In the genomic region with DNA sequence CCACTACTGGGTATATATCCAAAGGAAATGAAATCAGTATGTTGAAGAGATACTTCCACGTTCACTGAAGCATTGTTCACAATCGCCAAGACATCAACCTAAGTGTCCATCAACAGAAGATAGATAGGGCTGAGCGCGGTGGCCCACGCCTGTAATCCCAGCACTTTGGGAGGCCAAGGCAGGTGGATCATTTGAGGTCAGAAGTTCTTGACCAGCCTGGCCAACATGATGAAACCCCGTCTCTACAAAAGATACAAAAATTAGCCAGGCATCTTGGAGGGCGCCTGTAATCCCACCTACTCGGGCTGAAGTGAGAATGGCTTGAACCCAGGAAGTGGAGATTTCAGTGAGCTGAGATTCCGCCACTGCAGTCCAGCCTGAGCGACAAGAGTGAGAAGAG, we compare ENCODE assay signal across 37 cellular contexts. TPM values are rescaled to one million over a fixed set of nuclear protein-coding genes. Genes with fewer than 3 reads are reported as not detected.
"Had no signal": no experiment of that assay in that cellular context is flagged by ENCODE, and none has a peak within 500 bp of the region (broad histone marks: within the 10 kb centered on the region; RNA-seq: fewer than 3 reads in every experiment).

No MANE protein-coding gene starts in this region.

- H3K4me3 ChIP-seq: adrenal gland, body of pancreas, coronary artery, dorsolateral prefrontal cortex, esophagus muscularis mucosa, gastrocnemius medialis, heart left ventricle had no signal

- H3K4me1 Mint-ChIP-seq: activated B cell treated with CpG ODN at 0.5 μM for 24 hours; central memory CD8-positive, alpha-beta T cell had no signal

- H3K9me3 ChIP-seq: adrenal gland, body of pancreas, esophagus muscularis mucosa, gastrocnemius medialis, heart left ventricle had no signal

- H3K9me3 Mint-ChIP-seq: activated B cell treated with CpG ODN at 0.5 μM for 24 hours; activated CD8-positive, alpha-beta T cell treated with anti-CD3 and anti-CD28 coated beads for 36 hours; activated naive CD4-positive, alpha-beta T cell treated with anti-CD3 and anti-CD28 coated beads, Interleukin-2, amount 10 ng/mL, durations not matched to agents 7 days and 5 days; activated naive CD8-positive, alpha-beta T cell treated with anti-CD3 and anti-CD28 coated beads for 36 hours; activated naive CD8-positive, alpha-beta T cell treated with anti-CD3 and anti-CD28 coated beads, Interleukin-2, amount 50 U/mL, for 24 hours; activated T-cell treated with anti-CD3 and anti-CD28 coated beads, Interleukin-2, amount 50 U/mL, for 72 hours; central memory CD8-positive, alpha-beta T cell; dendritic cell treated with granulocyte-macrophage colony-stimulating factor and Interleukin-4, amounts not matched to agents 40 ng/mL and 50 ng/mL, for 4 days; endodermal cell; T-cell; T-helper 1 cell treated with Interleukin-12 subunit alpha and Interleukin-12 subunit beta and Interleukin-4 antibody, amounts not matched to agents 30 μg/mL and 1 μg/mL, for 36 hours; T-helper 2 cell treated with Interferon-gamma antibody and Interleukin-4, amounts not matched to agents 5 μg/mL and 100 μg/mL, for 36 hours had no signal

- ATAC-seq: activated CD4-positive, CD25-positive, alpha-beta regulatory T cell treated with anti-CD3 and anti-CD28 coated beads, Interleukin-2, amount 50 U/mL, for 24 hours; activated CD8-positive, alpha-beta T cell treated with anti-CD3 and anti-CD28 coated beads for 36 hours; activated naive CD8-positive, alpha-beta T cell treated with anti-CD3 and anti-CD28 coated beads, Interleukin-2, amount 50 U/mL, for 24 hours; activated T-cell treated with anti-CD3 and anti-CD28 coated beads, Interleukin-2, amount 50 U/mL, for 72 hours; body of pancreas; foreskin keratinocyte; gastrocnemius medialis; heart left ventricle; T-cell had no signal

- H3K27ac Mint-ChIP-seq: activated B cell treated with CpG ODN at 0.5 μM for 24 hours; activated naive CD4-positive, alpha-beta T cell treated with anti-CD3 and anti-CD28 coated beads, Interleukin-2, amount 10 ng/mL, durations not matched to agents 7 days and 5 days; activated naive CD8-positive, alpha-beta T cell treated with anti-CD3 and anti-CD28 coated beads for 36 hours; activated naive CD8-positive, alpha-beta T cell treated with anti-CD3 and anti-CD28 coated beads, Interleukin-2, amount 50 U/mL, for 24 hours; activated T-cell treated with anti-CD3 and anti-CD28 coated beads, Interleukin-2, amount 50 U/mL, for 72 hours; dendritic cell treated with granulocyte-macrophage colony-stimulating factor and Interleukin-4, amounts not matched to agents 40 ng/mL and 50 ng/mL, for 4 days; endodermal cell; T-cell; T-helper 2 cell treated with Interferon-gamma antibody and Interleukin-4, amounts not matched to agents 5 μg/mL and 100 μg/mL, for 36 hours had no signal

- H3K27ac ChIP-seq: adrenal gland, body of pancreas, coronary artery, esophagus muscularis mucosa, foreskin keratinocyte, gastrocnemius medialis, heart left ventricle, WERI-Rb-1 had no signal

- H3K4me3 Mint-ChIP-seq: activated B cell treated with CpG ODN at 0.5 μM for 24 hours; activated CD8-positive, alpha-beta T cell treated with anti-CD3 and anti-CD28 coated beads for 36 hours; activated naive CD4-positive, alpha-beta T cell treated with anti-CD3 and anti-CD28 coated beads, Interleukin-2, amount 10 ng/mL, durations not matched to agents 7 days and 5 days; activated naive CD8-positive, alpha-beta T cell treated with anti-CD3 and anti-CD28 coated beads for 36 hours; activated naive CD8-positive, alpha-beta T cell treated with anti-CD3 and anti-CD28 coated beads, Interleukin-2, amount 50 U/mL, for 24 hours; activated T-cell treated with anti-CD3 and anti-CD28 coated beads, Interleukin-2, amount 50 U/mL, for 72 hours; central memory CD8-positive, alpha-beta T cell; dendritic cell treated with granulocyte-macrophage colony-stimulating factor and Interleukin-4, amounts not matched to agents 40 ng/mL and 50 ng/mL, for 4 days; endodermal cell; T-cell; T-helper 1 cell treated with Interleukin-12 subunit alpha and Interleukin-12 subunit beta and Interleukin-4 antibody, amounts not matched to agents 30 μg/mL and 1 μg/mL, for 36 hours; T-helper 2 cell treated with Interferon-gamma antibody and Interleukin-4, amounts not matched to agents 5 μg/mL and 100 μg/mL, for 36 hours had no signal

- DNase-seq: activated B cell treated with CpG ODN at 0.5 μM for 24 hours; activated CD4-positive, alpha-beta T cell treated with anti-CD3 and anti-CD28 coated beads for 48 hours; activated CD4-positive, alpha-beta T cell treated with anti-CD3 and anti-CD28 coated beads, Interleukin-2, amount 50 U/mL, for 1 hour; activated CD4-positive, alpha-beta T cell treated with anti-CD3 and anti-CD28 coated beads, Interleukin-2, amount 50 U/mL, for 48 hours; activated CD8-positive, alpha-beta memory T cell treated with anti-CD3 and anti-CD28 coated beads for 24 hours; activated CD8-positive, alpha-beta T cell treated with anti-CD3 and anti-CD28 coated beads for 36 hours; activated gamma-delta T cell; activated naive CD4-positive, alpha-beta T cell; activated naive CD4-positive, alpha-beta T cell treated with anti-CD3 and anti-CD28 coated beads, Interleukin-2, amount 10 ng/mL, durations not matched to agents 7 days and 5 days; activated naive CD8-positive, alpha-beta T cell treated with anti-CD3 and anti-CD28 coated beads for 36 hours; activated naive CD8-positive, alpha-beta T cell treated with anti-CD3 and anti-CD28 coated beads, Interleukin-2, amount 50 U/mL, for 24 hours; activated T-cell treated with anti-CD3 and anti-CD28 coated beads, Interleukin-2, amount 50 U/mL, for 1 hour; activated T-cell treated with anti-CD3 and anti-CD28 coated beads, Interleukin-2, amount 50 U/mL, for 72 hours; amygdala; aorta; body of pancreas; dorsolateral prefrontal cortex; effector memory CD4-positive, alpha-beta T cell; endodermal cell; foreskin keratinocyte; gastrocnemius medialis; glutamatergic neuron; heart left ventricle; SW 1271; T-cell; T1000; WERI-Rb-1 had no signal

- H3K27me3 Mint-ChIP-seq: activated B cell treated with CpG ODN at 0.5 μM for 24 hours; activated CD8-positive, alpha-beta T cell treated with anti-CD3 and anti-CD28 coated beads for 36 hours; activated naive CD4-positive, alpha-beta T cell treated with anti-CD3 and anti-CD28 coated beads, Interleukin-2, amount 10 ng/mL, durations not matched to agents 7 days and 5 days; activated naive CD8-positive, alpha-beta T cell treated with anti-CD3 and anti-CD28 coated beads for 36 hours; activated naive CD8-positive, alpha-beta T cell treated with anti-CD3 and anti-CD28 coated beads, Interleukin-2, amount 50 U/mL, for 24 hours; central memory CD8-positive, alpha-beta T cell; T-cell had no signal

- H3K27me3 ChIP-seq: adrenal gland, body of pancreas, dorsolateral prefrontal cortex, esophagus muscularis mucosa, foreskin keratinocyte, gastrocnemius medialis, heart left ventricle had no signal

- H3K4me1 ChIP-seq: adrenal gland, esophagus muscularis mucosa, foreskin keratinocyte, gastrocnemius medialis had no signal

RNA-seq across cellular contexts. Expression of a gene that starts 34.5 kb away (rescaled TPM):
- total RNA-seq: activated B cell treated with CpG ODN at 0.5 μM for 24 hours; activated CD8-positive, alpha-beta T cell treated with anti-CD3 and anti-CD28 coated beads for 36 hours; activated naive CD8-positive, alpha-beta T cell treated with anti-CD3 and anti-CD28 coated beads for 36 hours; activated T-cell treated with anti-CD3 and anti-CD28 coated beads, Interleukin-2, amount 50 U/mL, for 72 hours; adrenal gland; aorta; body of pancreas; cerebellum; epithelial cell of proximal tubule; esophagus muscularis mucosa; gastrocnemius medialis; heart left ventricle; T-cell had no signal
- polyA plus RNA-seq: adrenal gland, aorta, heart left ventricle had no signal

RNA-seq across cellular contexts. Expression of a gene that starts 58.3 kb away (rescaled TPM):
- total RNA-seq: activated B cell treated with CpG ODN at 0.5 μM for 24 hours; activated CD8-positive, alpha-beta T cell treated with anti-CD3 and anti-CD28 coated beads for 36 hours; activated naive CD8-positive, alpha-beta T cell treated with anti-CD3 and anti-CD28 coated beads for 36 hours; activated T-cell treated with anti-CD3 and anti-CD28 coated beads, Interleukin-2, amount 50 U/mL, for 72 hours; adrenal gland; aorta; body of pancreas; cerebellum; dorsolateral prefrontal cortex; endodermal cell; epithelial cell of proximal tubule; esophagus muscularis mucosa; foreskin keratinocyte; gastrocnemius medialis; heart left ventricle; T-cell had no signal
- polyA plus RNA-seq: adrenal gland, aorta, foreskin keratinocyte, heart left ventricle had no signal
